ENCODE assay signal across 1 cellular context in genomic region chr9:93146696-93147095, GRCh38.
TF ChIP-seq lines count a peak whose summit lies in the region.

No MANE protein-coding gene starts in this region.

TF ChIP-seq in GM12878, 131 proteins besides CTCF, POLR2A, EP300 and RAD21:
- peak; percentile 26; the same call in 1 of the 2 replicates for TF ChIP-seq PKNOX1 (IDR thresholded peaks at IDR 0.05)
